ENCODE assay signal across 8 cellular contexts in the genomic region with DNA sequence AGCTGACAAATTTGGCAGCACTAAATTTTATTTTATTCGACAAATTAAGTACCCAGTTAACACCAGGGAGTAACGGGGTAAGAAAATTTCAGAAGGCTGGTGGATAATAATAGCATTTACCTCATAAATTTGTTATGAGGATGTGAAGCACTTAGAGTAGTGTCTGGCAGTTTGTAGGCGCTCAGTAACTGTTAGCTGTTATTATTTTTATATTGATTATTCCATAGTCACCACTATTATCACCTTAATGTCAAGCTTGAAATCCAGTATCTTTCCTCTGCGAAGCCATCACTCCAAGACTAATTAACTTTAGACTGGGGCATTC. TPM values are rescaled to one million over a fixed set of nuclear protein-coding genes. Genes with fewer than 3 reads are reported as not detected.
A peak's percentile ranks its signal among the peaks of the same experiment; 100 is the strongest.
DNase-seq lines count a peak whose midpoint lies in the region; ATAC-seq, FAIRE-seq and TF ChIP-seq lines count a peak whose summit lies in the region.

No MANE protein-coding gene starts in this region.

- TF ChIP-seq CTCF in K562 (IDR thresholded peaks at IDR 0.05 in 2 of 3, conservative IDR thresholded peaks at IDR 0.05 in 1 of 3; ENCODE audit: insufficient read depth in 2 of 3, low read depth in 1 of 3, low read length in 3 of 3) = no peak

- CTCF ChIA-PET in K562 (lab: Yijun Ruan, JAX; ENCODE audit: low intra/inter-chr PET ratio) = interaction anchor here (1.2 kb wide), 1 partner anchor 108 kb away, joined by 3 read pairs; no protein-coding TSS in a partner anchor

- H3K9ac ChIP-seq in K562 (ENCODE audit: insufficient read depth in 1 of 2, low read depth in 2 of 2, low read length in 2 of 2) = peak overlapping the region; percentile 83 to 96

- no peaks in the 10 kb centered on the region for H3K27me3 ChIP-seq in K562 (ENCODE audit: control insufficient read depth in 2 of 2, insufficient read depth in 2 of 2, low read length in 2 of 2)

- POLR2A ChIA-PET in K562 (lab: Yijun Ruan, JAX) = interaction anchor here (0.6 to 4.8 kb wide), 13 partner anchors 8 to 992 kb away, joined by 3 to 32 read pairs (median 3); a partner anchor contains a TSS

- H3K9me3 Mint-ChIP-seq in memory B cell = no peaks in the 10 kb centered on the region

- H3K4me3 ChIP-seq in K562 = peak overlapping the region; percentile 61

- BruUV-seq in K562 (replicated peaks; lab: Mats Ljungman, UMichigan) = TSS peak; percentile 94

- H3K4me1 Mint-ChIP-seq in memory B cell = peaks cover 20% of the 10 kb centered on the region

- H3K4me3 Mint-ChIP-seq in memory B cell = peak overlapping the region; percentile 95

- WGBS in K562 (ENCODE audit: insufficient coverage, low coverage, missing lambda C conversion rate) = 3% methylated on average over 4 of the region's 4 CpGs

- H3K36me3 ChIP-seq in K562 (ENCODE audit: control insufficient read depth, insufficient read depth, low read length) = peaks cover 13% of the 10 kb centered on the region; the same call in 2 of the 3 replicates

- H3K27ac ChIP-seq in K562 (ENCODE audit: extremely low read depth, low read depth, low read length) = peak overlapping the region; percentile 80

- H3K27ac Mint-ChIP-seq in memory B cell = peak overlapping the region; percentile 86

- peaks cover 54% of the 10 kb centered on the region for H3K79me2 ChIP-seq in K562 (ENCODE audit: control insufficient read depth, insufficient read depth, low read length)

- H2AFZ ChIP-seq in K562 (ENCODE audit: low read depth, low read length) = peak overlapping the region; percentile 80

- H3K27me3 Mint-ChIP-seq in memory B cell = no peaks in the 10 kb centered on the region

- no peaks in the 10 kb centered on the region for H3K9me3 ChIP-seq in K562 (replicated peaks; ENCODE audit: control insufficient read depth, insufficient read depth, low read depth, low read length)

- TF ChIP-seq EP300 in K562 (IDR thresholded peaks at IDR 0.05; ENCODE audit: low read length) = no peak

- FAIRE-seq in K562 (lab: Jason Lieb, UNC) = no peak

- intact Hi-C loops in K562 (cut with micrococcal nuclease) = loop anchor here (2.0 to 5.0 kb wide), 3 partner anchors 37 to 148 kb away; a partner anchor contains a TSS

- no peaks in the 10 kb centered on the region for H4K20me1 ChIP-seq in K562 (replicated peaks; ENCODE audit: control insufficient read depth, insufficient read depth, low read length)

- H3K9me1 ChIP-seq in K562 (ENCODE audit: control insufficient read depth, insufficient read depth, low read length) = no peaks in the 10 kb centered on the region

- in situ Hi-C loops in K562 (cut with MboI) = no loop called here

- H3K36me3 Mint-ChIP-seq in memory B cell = no peaks in the 10 kb centered on the region

- ATAC-seq in GM18498 (IDR thresholded peaks at IDR 0.05; ENCODE audit: unreplicated experiment) = peak; percentile 17
- ATAC-seq in HG03159 (IDR thresholded peaks at IDR 0.05; ENCODE audit: unreplicated experiment) = peak; percentile 37
- ATAC-seq in K562 = peak; percentile 2; the same call in 2 of the 3 replicates
- peak; percentile 22 for ATAC-seq in memory B cell (ENCODE audit: low read depth)
- no peak for ATAC-seq in HG03439 (IDR thresholded peaks at IDR 0.05; ENCODE audit: unreplicated experiment)

- no peak for TF ChIP-seq POLR2A in K562 (conservative IDR thresholded peaks at IDR 0.05)

- H3K4me2 ChIP-seq in K562 (ENCODE audit: insufficient read depth, low read length) = peak overlapping the region; percentile 92

- DNase-seq in K562 (ENCODE audit: extremely low read depth in 1 of 4, low spot score in 3 of 4) (no peak), memory B cell (ENCODE audit: low spot score in 2 of 2) (no peak), T1000 (lab: John Stamatoyannopoulos, UW) (no peak), LoVo (ENCODE audit: low spot score) (no peak)
- DNase-seq in activated CD4-positive, alpha-beta T cell treated with anti-CD3 and anti-CD28 coated beads for 48 hours = no peak

- peaks cover 9 to 11% of the 10 kb centered on the region in 2 experiments for H3K4me1 ChIP-seq in K562 (replicated peaks in 1 of 2; ENCODE audit: control insufficient read depth in 2 of 2, insufficient read depth in 2 of 2, low read length in 2 of 2)

- TF ChIP-seq RAD21 in K562 (CRISPR knock-in tag; conservative IDR thresholded peaks at IDR 0.05 in 1 of 2, IDR thresholded peaks at IDR 0.05 in 1 of 2) = no peak

TF ChIP-seq in K562, 482 proteins besides CTCF, POLR2A, EP300 and RAD21:
- no peak for TF ChIP-seq NCOA4 (IDR thresholded peaks at IDR 0.05; ENCODE audit: partially characterized antibody)
- TF ChIP-seq, protein P1, sequence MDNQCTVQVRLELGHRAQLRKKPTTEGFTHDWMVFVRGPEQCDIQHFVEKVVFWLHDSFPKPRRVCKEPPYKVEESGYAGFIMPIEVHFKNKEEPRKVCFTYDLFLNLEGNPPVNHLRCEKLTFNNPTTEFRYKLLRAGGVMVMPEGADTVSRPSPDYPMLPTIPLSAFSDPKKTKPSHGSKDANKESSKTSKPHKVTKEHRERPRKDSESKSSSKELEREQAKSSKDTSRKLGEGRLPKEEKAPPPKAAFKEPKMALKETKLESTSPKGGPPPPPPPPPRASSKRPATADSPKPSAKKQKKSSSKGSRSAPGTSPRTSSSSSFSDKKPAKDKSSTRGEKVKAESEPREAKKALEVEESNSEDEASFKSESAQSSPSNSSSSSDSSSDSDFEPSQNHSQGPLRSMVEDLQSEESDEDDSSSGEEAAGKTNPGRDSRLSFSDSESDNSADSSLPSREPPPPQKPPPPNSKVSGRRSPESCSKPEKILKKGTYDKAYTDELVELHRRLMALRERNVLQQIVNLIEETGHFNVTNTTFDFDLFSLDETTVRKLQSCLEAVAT (IDR thresholded peaks at IDR 0.05) = 0 out of 4 replicates have a peak, but pooled peaks of 1 of the 2 experiments have one; percentile 4
- peak; percentile 2 for TF ChIP-seq CHD1 (IDR thresholded peaks at IDR 0.05; ENCODE audit: low read length)
- no peak for TF ChIP-seq STAG1 (CRISPR knock-in tag; IDR thresholded peaks at IDR 0.05; ENCODE audit: borderline replicate concordance)
- peak; percentile 70 for TF ChIP-seq POLR2H (tag; IDR thresholded peaks at IDR 0.05; ENCODE audit: low read depth)
TF ChIP-seq in K562: peak in this region for 3.

RNA-seq across cellular contexts. Expression of a gene that starts 0.6 kb away (rescaled TPM):
- total RNA-seq in K562 (2011; cell fraction: chromatin; rRNA removed; ENCODE audit: low replicate concordance) = 181 and 261 TPM in 2 replicates
- total RNA-seq in K562 (2011; cell fraction: nucleolus; rRNA removed) = 81.2 and 117 TPM in 2 replicates
- 236 and 385 TPM in 2 replicates for total RNA-seq in K562 (2011; cell fraction: nucleoplasm; rRNA removed)
- total RNA-seq in K562 (2014; rRNA removed) = 105 and 109 TPM in 2 replicates
- total RNA-seq in K562 (2014; rRNA removed; fragmentation: Illumina TruSeq; extraction: Trizol) = 197 TPM in 2 replicates
- total RNA-seq in K562 (2015; rRNA removed; fragmentation: Illumina TruSeq; extraction: Trizol) = 130 and 143 TPM in 2 replicates
- total RNA-seq in K562 (2021) = 137 and 149 TPM in 2 replicates
- 98.9 and 105 TPM in 2 replicates for polyA plus RNA-seq in K562 (2011; rRNA removed)
- 79.1 and 145 TPM in 2 replicates for polyA plus RNA-seq in K562 (2011; cell fraction: cytosol; rRNA removed)
- polyA plus RNA-seq in K562 (2011; cell fraction: nucleus; rRNA removed) = 90.7 and 107 TPM in 2 replicates
- polyA plus RNA-seq in K562 (2012) = 163 and 167 TPM in 2 replicates
- polyA plus RNA-seq in K562 (2014; fragmentation: Illumina TruSeq; extraction: Trizol) = 190 and 215 TPM in 2 replicates
- polyA plus RNA-seq in K562 (2014; fragmentation: Nextera tagmentation; extraction: Ambion mirVana) = 100 to 1,000 TPM; 432 to 463 TPM
- polyA plus RNA-seq in K562 (2014; rRNA removed) = 181 and 203 TPM in 2 replicates
- polyA minus RNA-seq in K562 (2011; rRNA and poly(A)+ RNA removed) = 110 and 121 TPM in 2 replicates
- polyA minus RNA-seq in K562 (2011; cell fraction: cytosol; rRNA and poly(A)+ RNA removed) = 39.2 and 42.5 TPM in 2 replicates
- polyA minus RNA-seq in K562 (2011; cell fraction: nucleus; rRNA and poly(A)+ RNA removed) = 60.6 and 89.1 TPM in 2 replicates

RNA-seq across cellular contexts. Expression of a gene that starts 28.6 kb away (rescaled TPM):
- 13.8 and 14.5 TPM in 2 replicates for total RNA-seq in K562 (2011; cell fraction: chromatin; rRNA removed; ENCODE audit: low replicate concordance)
- 9.5 and 15.5 TPM in 2 replicates for total RNA-seq in K562 (2011; cell fraction: nucleolus; rRNA removed)
- total RNA-seq in K562 (2011; cell fraction: nucleoplasm; rRNA removed) = 13.6 and 14.7 TPM in 2 replicates
- total RNA-seq in K562 (2014; rRNA removed) (48.2 and 59.6 TPM in 2 replicates), K562 (2014; rRNA removed; fragmentation: Illumina TruSeq; extraction: Trizol) (54.4 and 54.8 TPM in 2 replicates), K562 (2015; rRNA removed; fragmentation: Illumina TruSeq; extraction: Trizol) (48.3 and 48.5 TPM in 2 replicates), K562 (2021) (50.9 and 56.6 TPM in 2 replicates)
- polyA plus RNA-seq in K562 (2011; rRNA removed) (52.5 and 61.5 TPM in 2 replicates), K562 (2014; fragmentation: Illumina TruSeq; extraction: Trizol) (64.2 and 69.0 TPM in 2 replicates), K562 (2014; fragmentation: Nextera tagmentation; extraction: Ambion mirVana) (100 to 1,000 TPM; 125 to 147 TPM), K562 (2014; rRNA removed) (77.7 and 79.7 TPM in 2 replicates)
- polyA plus RNA-seq in K562 (2011; cell fraction: cytosol; rRNA removed) = 29.0 and 42.5 TPM in 2 replicates
- polyA plus RNA-seq in K562 (2011; cell fraction: nucleus; rRNA removed) = 11.2 and 19.2 TPM in 2 replicates
- polyA plus RNA-seq in K562 (2012) = 79.1 and 113 TPM in 2 replicates
- 36.3 and 37.4 TPM in 2 replicates for polyA minus RNA-seq in K562 (2011; rRNA and poly(A)+ RNA removed)
- polyA minus RNA-seq in K562 (2011; cell fraction: cytosol; rRNA and poly(A)+ RNA removed) = 20.9 and 23.4 TPM in 2 replicates
- 6.1 and 10.4 TPM in 2 replicates for polyA minus RNA-seq in K562 (2011; cell fraction: nucleus; rRNA and poly(A)+ RNA removed)
